Comparison of ENCODE assay signal across 8 cellular contexts in the genomic region with DNA sequence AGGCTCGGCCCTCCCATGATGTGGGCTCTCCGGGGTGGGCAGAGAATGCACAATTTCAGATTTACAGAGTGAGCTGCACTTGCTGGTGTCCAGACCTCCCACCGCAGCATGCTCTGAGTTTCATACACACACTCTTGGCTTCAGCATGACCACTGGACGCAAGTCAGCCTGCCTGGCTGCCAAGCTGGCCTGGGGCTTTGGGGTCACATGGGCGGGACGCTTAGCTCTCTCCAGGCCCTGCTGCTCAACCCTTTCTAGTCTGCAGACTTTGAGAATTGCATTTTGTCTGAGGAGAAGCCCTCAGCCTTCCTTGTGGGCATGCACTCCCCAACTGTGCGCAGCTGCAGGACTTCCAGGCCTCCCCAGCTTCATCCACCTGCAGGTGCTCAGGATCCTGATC. TPM values are rescaled to one million over a fixed set of nuclear protein-coding genes. Genes with fewer than 3 reads are reported as not detected.
"Had no signal": no experiment of that assay in that cellular context is flagged by ENCODE, and none has a peak within 500 bp of the region (broad histone marks: within the 10 kb centered on the region; RNA-seq: fewer than 3 reads in every experiment).

No MANE protein-coding gene starts in this region.

- H3K4me3 ChIP-seq: GM23338 had no signal

- H2AFZ ChIP-seq: GM23338 had no signal

- H3K4me2 ChIP-seq: GM23338 had no signal

- DNase-seq: H9, HCEC 1CT, KBM-7 had no signal

- ATAC-seq: GM23338, HepG2 had no signal

- H3K27ac ChIP-seq: HL-60 had no signal

RNA-seq across cellular contexts. Expression of a gene that starts 5.7 kb away (rescaled TPM):
- total RNA-seq: H1 had no signal
- polyA plus RNA-seq: IgD-negative memory B cell had no signal

RNA-seq across cellular contexts. Expression of a gene that starts 32.5 kb away (rescaled TPM):
- total RNA-seq: GM23338, H1, H9, HepG2 had no signal
- polyA plus RNA-seq: H1, HepG2, IgD-negative memory B cell had no signal
